In the genomic region with DNA sequence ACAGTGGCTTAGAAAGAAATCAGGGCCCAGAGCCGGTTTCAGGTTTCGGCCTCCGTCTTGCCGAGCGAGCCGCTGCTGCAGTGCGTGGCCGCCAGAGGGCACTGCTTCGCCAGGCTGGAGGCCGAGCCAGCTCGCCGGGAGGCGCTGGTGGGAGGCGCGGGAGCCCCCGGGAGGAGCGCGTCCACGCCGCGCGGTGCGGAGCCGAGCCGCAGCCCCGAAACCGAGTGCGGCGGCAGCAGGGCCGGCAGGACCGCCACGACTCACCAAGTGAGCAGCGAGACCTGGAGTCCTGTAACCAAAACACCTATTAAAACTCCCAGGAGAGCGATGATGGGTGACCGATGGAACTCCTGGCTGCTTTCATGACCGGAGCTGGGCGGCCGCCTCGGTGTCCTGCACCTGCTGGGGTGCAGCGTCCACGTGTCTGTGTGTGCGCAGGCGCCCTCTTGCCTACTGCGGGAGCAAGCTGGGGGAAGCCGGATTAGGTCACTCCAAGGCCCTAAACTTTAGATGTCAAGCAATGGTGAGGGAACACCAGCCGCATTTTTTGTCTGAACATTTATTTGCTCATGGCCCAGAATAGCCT, we compare ENCODE assay signal across 1 cellular context.
TF ChIP-seq lines count a peak whose summit lies in the region.

No MANE protein-coding gene starts in this region.

TF ChIP-seq in HepG2, 621 proteins besides CTCF, POLR2A, EP300 and RAD21 (continued from another document and continues in another):
- TF ChIP-seq, protein P1, sequence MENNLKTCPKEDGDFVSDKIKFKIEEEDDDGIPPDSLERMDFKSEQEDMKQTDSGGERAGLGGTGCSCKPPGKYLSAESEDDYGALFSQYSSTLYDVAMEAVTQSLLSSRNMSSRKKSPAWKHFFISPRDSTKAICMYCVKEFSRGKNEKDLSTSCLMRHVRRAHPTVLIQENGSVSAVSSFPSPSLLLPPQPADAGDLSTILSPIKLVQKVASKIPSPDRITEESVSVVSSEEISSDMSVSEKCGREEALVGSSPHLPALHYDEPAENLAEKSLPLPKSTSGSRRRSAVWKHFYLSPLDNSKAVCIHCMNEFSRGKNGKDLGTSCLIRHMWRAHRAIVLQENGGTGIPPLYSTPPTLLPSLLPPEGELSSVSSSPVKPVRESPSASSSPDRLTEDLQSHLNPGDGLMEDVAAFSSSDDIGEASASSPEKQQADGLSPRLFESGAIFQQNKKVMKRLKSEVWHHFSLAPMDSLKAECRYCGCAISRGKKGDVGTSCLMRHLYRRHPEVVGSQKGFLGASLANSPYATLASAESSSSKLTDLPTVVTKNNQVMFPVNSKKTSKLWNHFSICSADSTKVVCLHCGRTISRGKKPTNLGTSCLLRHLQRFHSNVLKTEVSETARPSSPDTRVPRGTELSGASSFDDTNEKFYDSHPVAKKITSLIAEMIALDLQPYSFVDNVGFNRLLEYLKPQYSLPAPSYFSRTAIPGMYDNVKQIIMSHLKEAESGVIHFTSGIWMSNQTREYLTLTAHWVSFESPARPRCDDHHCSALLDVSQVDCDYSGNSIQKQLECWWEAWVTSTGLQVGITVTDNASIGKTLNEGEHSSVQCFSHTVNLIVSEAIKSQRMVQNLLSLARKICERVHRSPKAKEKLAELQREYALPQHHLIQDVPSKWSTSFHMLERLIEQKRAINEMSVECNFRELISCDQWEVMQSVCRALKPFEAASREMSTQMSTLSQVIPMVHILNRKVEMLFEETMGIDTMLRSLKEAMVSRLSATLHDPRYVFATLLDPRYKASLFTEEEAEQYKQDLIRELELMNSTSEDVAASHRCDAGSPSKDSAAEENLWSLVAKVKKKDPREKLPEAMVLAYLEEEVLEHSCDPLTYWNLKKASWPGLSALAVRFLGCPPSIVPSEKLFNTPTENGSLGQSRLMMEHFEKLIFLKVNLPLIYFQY (CRISPR knock-in tag; IDR thresholded peaks at IDR 0.05; ENCODE audit: borderline replicate concordance) = no peak
- TF ChIP-seq, protein P2, sequence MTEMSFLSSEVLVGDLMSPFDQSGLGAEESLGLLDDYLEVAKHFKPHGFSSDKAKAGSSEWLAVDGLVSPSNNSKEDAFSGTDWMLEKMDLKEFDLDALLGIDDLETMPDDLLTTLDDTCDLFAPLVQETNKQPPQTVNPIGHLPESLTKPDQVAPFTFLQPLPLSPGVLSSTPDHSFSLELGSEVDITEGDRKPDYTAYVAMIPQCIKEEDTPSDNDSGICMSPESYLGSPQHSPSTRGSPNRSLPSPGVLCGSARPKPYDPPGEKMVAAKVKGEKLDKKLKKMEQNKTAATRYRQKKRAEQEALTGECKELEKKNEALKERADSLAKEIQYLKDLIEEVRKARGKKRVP (CRISPR knock-in tag; IDR thresholded peaks at IDR 0.05) = peak in 1 of 2 experiments; percentile 25; a peak in 1 of 4 replicates
- TF ChIP-seq ARNTL (CRISPR knock-in tag; IDR thresholded peaks at IDR 0.05) (peak; percentile 54; the same call in 1 of the 2 replicates), HMG20A (CRISPR knock-in tag; IDR thresholded peaks at IDR 0.05; ENCODE audit: borderline replicate concordance) (no peak), ARNT2 (CRISPR knock-in tag; IDR thresholded peaks at IDR 0.05; ENCODE audit: low read depth) (peak; percentile 64), ZFP36 (IDR thresholded peaks at IDR 0.05; ENCODE audit: borderline replicate concordance, low read depth, low read length, partially characterized antibody) (peak; percentile 37), BCL6 (CRISPR knock-in tag; IDR thresholded peaks at IDR 0.05) (0 out of 2 replicates have a peak, but pooled peaks have one; percentile 22), GATAD2A (CRISPR knock-in tag; IDR thresholded peaks at IDR 0.05) (peak; percentile 46; the same call in 1 of the 2 replicates), ZNF782 (CRISPR knock-in tag; IDR thresholded peaks at IDR 0.05; ENCODE audit: borderline replicate concordance) (peak; percentile 83; the same call in 1 of the 2 replicates), EED (CRISPR knock-in tag; IDR thresholded peaks at IDR 0.05) (peak; percentile 33; the same call in 1 of the 2 replicates), NONO (IDR thresholded peaks at IDR 0.05) (no peak), NONO (CRISPR knock-in tag; conservative IDR thresholded peaks at IDR 0.05) (peak; percentile 71), MED13 (CRISPR knock-in tag; IDR thresholded peaks at IDR 0.05) (no peak), ZNF563 (CRISPR knock-in tag; IDR thresholded peaks at IDR 0.05) (peak; percentile 72; the same call in 1 of the 2 replicates), GATAD1 (CRISPR knock-in tag; IDR thresholded peaks at IDR 0.05) (0 out of 2 replicates have a peak, but pooled peaks have one; percentile 41), ZNF724P (CRISPR knock-in tag; IDR thresholded peaks at IDR 0.05; ENCODE audit: borderline replicate concordance) (peak; percentile 50; the same call in 1 of the 2 replicates), FIP1L1 (IDR thresholded peaks at IDR 0.05; ENCODE audit: borderline replicate concordance, insufficient read depth, low read depth, low read length) (no peak), ZNF556 (CRISPR knock-in tag; IDR thresholded peaks at IDR 0.05; ENCODE audit: borderline replicate concordance) (peak; percentile 47; the same call in 1 of the 2 replicates), GABPB1 (CRISPR knock-in tag; IDR thresholded peaks at IDR 0.05) (peak; percentile 55; the same call in 1 of the 2 replicates), ZNF441 (CRISPR knock-in tag; IDR thresholded peaks at IDR 0.05; ENCODE audit: borderline replicate concordance) (peak; percentile 58), RAD51 (IDR thresholded peaks at IDR 0.05; ENCODE audit: borderline replicate concordance) (no peak), HNF4A (CRISPR knock-in tag; IDR thresholded peaks at IDR 0.05) (no peak), PPARG (CRISPR knock-in tag; conservative IDR thresholded peaks at IDR 0.05) (peak; percentile 39; the same call in 1 of the 2 replicates), RXRB (CRISPR knock-in tag; IDR thresholded peaks at IDR 0.05; ENCODE audit: borderline replicate concordance) (no peak), GLI4 (CRISPR knock-in tag; IDR thresholded peaks at IDR 0.05; ENCODE audit: borderline replicate concordance) (peak; percentile 88; the same call in 1 of the 2 replicates), KLF6 (CRISPR knock-in tag; IDR thresholded peaks at IDR 0.05) (peak; percentile 78; the same call in 1 of the 2 replicates), ZMYM4 (CRISPR knock-in tag; IDR thresholded peaks at IDR 0.05) (peak; percentile 86), HMG20B (CRISPR knock-in tag; conservative IDR thresholded peaks at IDR 0.05) (no peak), MXD4 (CRISPR knock-in tag; IDR thresholded peaks at IDR 0.05) (no peak; the same call in 1 of the 2 replicates)
- TF ChIP-seq, protein P3, sequence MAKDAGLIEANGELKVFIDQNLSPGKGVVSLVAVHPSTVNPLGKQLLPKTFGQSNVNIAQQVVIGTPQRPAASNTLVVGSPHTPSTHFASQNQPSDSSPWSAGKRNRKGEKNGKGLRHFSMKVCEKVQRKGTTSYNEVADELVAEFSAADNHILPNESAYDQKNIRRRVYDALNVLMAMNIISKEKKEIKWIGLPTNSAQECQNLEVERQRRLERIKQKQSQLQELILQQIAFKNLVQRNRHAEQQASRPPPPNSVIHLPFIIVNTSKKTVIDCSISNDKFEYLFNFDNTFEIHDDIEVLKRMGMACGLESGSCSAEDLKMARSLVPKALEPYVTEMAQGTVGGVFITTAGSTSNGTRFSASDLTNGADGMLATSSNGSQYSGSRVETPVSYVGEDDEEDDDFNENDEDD (CRISPR knock-in tag; IDR thresholded peaks at IDR 0.05; ENCODE audit: borderline replicate concordance) = peak; percentile 78
- TF ChIP-seq, protein P4, sequence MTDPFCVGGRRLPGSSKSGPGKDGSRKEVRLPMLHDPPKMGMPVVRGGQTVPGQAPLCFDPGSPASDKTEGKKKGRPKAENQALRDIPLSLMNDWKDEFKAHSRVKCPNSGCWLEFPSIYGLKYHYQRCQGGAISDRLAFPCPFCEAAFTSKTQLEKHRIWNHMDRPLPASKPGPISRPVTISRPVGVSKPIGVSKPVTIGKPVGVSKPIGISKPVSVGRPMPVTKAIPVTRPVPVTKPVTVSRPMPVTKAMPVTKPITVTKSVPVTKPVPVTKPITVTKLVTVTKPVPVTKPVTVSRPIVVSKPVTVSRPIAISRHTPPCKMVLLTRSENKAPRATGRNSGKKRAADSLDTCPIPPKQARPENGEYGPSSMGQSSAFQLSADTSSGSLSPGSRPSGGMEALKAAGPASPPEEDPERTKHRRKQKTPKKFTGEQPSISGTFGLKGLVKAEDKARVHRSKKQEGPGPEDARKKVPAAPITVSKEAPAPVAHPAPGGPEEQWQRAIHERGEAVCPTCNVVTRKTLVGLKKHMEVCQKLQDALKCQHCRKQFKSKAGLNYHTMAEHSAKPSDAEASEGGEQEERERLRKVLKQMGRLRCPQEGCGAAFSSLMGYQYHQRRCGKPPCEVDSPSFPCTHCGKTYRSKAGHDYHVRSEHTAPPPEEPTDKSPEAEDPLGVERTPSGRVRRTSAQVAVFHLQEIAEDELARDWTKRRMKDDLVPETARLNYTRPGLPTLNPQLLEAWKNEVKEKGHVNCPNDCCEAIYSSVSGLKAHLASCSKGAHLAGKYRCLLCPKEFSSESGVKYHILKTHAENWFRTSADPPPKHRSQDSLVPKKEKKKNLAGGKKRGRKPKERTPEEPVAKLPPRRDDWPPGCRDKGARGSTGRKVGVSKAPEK (CRISPR knock-in tag; IDR thresholded peaks at IDR 0.05; ENCODE audit: borderline replicate concordance) = 0 out of 2 replicates have a peak, but pooled peaks have one; percentile 36
- TF ChIP-seq, protein P5, sequence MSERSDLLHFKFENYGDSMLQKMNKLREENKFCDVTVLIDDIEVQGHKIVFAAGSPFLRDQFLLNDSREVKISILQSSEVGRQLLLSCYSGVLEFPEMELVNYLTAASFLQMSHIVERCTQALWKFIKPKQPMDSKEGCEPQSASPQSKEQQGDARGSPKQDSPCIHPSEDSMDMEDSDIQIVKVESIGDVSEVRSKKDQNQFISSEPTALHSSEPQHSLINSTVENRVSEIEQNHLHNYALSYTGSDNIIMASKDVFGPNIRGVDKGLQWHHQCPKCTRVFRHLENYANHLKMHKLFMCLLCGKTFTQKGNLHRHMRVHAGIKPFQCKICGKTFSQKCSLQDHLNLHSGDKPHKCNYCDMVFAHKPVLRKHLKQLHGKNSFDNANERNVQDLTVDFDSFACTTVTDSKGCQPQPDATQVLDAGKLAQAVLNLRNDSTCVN (CRISPR knock-in tag; IDR thresholded peaks at IDR 0.05; ENCODE audit: borderline replicate concordance) = peak; percentile 65; the same call in 1 of the 2 replicates
- TF ChIP-seq, protein P6, sequence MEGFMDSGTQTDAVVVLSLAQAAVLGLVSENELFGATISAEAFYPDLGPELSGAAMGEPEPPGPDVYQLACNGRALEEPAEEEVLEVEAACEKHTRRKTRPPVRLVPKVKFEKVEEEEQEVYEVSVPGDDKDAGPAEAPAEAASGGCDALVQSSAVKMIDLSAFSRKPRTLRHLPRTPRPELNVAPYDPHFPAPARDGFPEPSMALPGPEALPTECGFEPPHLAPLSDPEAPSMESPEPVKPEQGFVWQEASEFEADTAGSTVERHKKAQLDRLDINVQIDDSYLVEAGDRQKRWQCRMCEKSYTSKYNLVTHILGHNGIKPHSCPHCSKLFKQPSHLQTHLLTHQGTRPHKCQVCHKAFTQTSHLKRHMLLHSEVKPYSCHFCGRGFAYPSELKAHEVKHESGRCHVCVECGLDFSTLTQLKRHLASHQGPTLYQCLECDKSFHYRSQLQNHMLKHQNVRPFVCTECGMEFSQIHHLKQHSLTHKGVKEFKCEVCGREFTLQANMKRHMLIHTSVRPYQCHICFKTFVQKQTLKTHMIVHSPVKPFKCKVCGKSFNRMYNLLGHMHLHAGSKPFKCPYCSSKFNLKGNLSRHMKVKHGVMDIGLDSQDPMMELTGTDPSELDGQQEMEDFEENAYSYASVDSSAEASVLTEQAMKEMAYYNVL (CRISPR knock-in tag; IDR thresholded peaks at IDR 0.05; ENCODE audit: borderline replicate concordance) = 0 out of 2 replicates have a peak, but pooled peaks have one; percentile 44
- TF ChIP-seq, protein P7, sequence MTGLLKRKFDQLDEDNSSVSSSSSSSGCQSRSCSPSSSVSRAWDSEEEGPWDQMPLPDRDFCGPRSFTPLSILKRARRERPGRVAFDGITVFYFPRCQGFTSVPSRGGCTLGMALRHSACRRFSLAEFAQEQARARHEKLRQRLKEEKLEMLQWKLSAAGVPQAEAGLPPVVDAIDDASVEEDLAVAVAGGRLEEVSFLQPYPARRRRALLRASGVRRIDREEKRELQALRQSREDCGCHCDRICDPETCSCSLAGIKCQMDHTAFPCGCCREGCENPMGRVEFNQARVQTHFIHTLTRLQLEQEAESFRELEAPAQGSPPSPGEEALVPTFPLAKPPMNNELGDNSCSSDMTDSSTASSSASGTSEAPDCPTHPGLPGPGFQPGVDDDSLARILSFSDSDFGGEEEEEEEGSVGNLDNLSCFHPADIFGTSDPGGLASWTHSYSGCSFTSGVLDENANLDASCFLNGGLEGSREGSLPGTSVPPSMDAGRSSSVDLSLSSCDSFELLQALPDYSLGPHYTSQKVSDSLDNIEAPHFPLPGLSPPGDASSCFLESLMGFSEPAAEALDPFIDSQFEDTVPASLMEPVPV (CRISPR knock-in tag; IDR thresholded peaks at IDR 0.05) = peak; percentile 79
- TF ChIP-seq, protein P8, sequence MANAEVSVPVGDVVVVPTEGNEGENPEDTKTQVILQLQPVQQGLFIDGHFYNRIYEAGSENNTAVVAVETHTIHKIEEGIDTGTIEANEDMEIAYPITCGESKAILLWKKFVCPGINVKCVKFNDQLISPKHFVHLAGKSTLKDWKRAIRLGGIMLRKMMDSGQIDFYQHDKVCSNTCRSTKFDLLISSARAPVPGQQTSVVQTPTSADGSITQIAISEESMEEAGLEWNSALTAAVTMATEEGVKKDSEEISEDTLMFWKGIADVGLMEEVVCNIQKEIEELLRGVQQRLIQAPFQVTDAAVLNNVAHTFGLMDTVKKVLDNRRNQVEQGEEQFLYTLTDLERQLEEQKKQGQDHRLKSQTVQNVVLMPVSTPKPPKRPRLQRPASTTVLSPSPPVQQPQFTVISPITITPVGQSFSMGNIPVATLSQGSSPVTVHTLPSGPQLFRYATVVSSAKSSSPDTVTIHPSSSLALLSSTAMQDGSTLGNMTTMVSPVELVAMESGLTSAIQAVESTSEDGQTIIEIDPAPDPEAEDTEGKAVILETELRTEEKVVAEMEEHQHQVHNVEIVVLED (CRISPR knock-in tag; IDR thresholded peaks at IDR 0.05; ENCODE audit: borderline replicate concordance) = peak; percentile 57; the same call in 1 of the 2 replicates
- TF ChIP-seq, protein P9, sequence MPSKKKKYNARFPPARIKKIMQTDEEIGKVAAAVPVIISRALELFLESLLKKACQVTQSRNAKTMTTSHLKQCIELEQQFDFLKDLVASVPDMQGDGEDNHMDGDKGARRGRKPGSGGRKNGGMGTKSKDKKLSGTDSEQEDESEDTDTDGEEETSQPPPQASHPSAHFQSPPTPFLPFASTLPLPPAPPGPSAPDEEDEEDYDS (CRISPR knock-in tag; IDR thresholded peaks at IDR 0.05) = 0 out of 2 replicates have a peak, but pooled peaks have one; percentile 19
- TF ChIP-seq, protein P10, sequence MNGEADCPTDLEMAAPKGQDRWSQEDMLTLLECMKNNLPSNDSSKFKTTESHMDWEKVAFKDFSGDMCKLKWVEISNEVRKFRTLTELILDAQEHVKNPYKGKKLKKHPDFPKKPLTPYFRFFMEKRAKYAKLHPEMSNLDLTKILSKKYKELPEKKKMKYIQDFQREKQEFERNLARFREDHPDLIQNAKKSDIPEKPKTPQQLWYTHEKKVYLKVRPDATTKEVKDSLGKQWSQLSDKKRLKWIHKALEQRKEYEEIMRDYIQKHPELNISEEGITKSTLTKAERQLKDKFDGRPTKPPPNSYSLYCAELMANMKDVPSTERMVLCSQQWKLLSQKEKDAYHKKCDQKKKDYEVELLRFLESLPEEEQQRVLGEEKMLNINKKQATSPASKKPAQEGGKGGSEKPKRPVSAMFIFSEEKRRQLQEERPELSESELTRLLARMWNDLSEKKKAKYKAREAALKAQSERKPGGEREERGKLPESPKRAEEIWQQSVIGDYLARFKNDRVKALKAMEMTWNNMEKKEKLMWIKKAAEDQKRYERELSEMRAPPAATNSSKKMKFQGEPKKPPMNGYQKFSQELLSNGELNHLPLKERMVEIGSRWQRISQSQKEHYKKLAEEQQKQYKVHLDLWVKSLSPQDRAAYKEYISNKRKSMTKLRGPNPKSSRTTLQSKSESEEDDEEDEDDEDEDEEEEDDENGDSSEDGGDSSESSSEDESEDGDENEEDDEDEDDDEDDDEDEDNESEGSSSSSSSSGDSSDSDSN (CRISPR knock-in tag; IDR thresholded peaks at IDR 0.05) = peak; percentile 70; the same call in 1 of the 2 replicates
